Comparison of ENCODE assay signal across 6 cellular contexts in the genomic region with DNA sequence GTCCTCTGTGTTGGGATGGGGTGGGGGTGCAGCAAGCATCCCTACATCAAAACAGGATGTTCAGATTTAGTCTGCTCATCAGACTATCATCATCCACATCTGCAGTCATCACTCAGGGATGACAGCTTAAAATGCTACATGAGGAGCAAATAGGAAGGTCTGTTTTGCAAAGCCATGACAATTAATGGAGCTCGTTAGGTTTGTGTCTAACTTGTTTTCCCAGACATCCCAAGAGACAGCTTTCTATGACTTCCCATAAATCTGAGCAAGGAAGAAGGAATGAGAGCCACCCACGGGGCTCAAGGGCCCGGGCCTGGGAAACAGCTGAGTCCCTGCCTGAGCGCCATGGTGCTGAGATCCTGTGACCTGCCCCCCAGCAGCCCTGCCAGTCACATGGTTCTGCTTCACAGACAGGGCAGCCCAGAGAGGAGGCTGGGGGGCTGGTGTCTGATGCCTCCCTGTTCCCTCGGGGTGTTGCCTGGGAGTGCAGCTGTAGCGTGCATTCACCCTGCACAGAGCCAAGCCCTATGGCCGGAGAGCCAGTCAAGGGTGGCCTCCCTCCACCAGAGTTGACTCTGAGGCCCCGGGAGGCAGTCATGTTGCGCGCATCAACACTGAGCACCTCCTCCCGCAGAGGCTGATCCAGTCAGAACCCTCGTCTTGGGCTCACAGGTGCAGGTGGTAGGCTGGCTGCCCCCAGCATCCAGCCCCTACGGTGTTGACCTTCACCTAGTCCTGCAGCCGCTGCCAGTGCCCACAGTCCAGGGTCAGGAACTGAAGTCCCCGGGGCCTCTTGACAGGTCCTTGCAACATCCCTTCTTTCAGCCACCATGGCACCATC. TPM values are rescaled to one million over a fixed set of nuclear protein-coding genes. Genes with fewer than 3 reads are reported as not detected.
DNase-seq lines count a peak whose midpoint lies in the region; ATAC-seq and TF ChIP-seq lines count a peak whose summit lies in the region.

No MANE protein-coding gene starts in this region.

- H3K27ac ChIP-seq in cardiac muscle cell, result peak overlapping the region; percentile 86

- H3K9me3 Mint-ChIP-seq in activated naive CD8-positive, alpha-beta T cell treated with anti-CD3 and anti-CD28 coated beads for 36 hours, result no peaks in the 10 kb centered on the region
- H3K9me3 Mint-ChIP-seq in activated naive CD8-positive, alpha-beta T cell treated with anti-CD3 and anti-CD28 coated beads, Interleukin-2, amount 50 U/mL, for 24 hours, result no peaks in the 10 kb centered on the region

- H3K27ac Mint-ChIP-seq in activated naive CD8-positive, alpha-beta T cell treated with anti-CD3 and anti-CD28 coated beads for 36 hours, result peak overlapping the region; percentile 26
- no peak overlapping the region for H3K27ac Mint-ChIP-seq in activated naive CD8-positive, alpha-beta T cell treated with anti-CD3 and anti-CD28 coated beads, Interleukin-2, amount 50 U/mL, for 24 hours

- H3K36me3 Mint-ChIP-seq in activated naive CD8-positive, alpha-beta T cell treated with anti-CD3 and anti-CD28 coated beads for 36 hours, result peaks cover 19% of the 10 kb centered on the region
- peaks cover 32% of the 10 kb centered on the region for H3K36me3 Mint-ChIP-seq in activated naive CD8-positive, alpha-beta T cell treated with anti-CD3 and anti-CD28 coated beads, Interleukin-2, amount 50 U/mL, for 24 hours (ENCODE audit: low read depth)

- peaks cover 22% of the 10 kb centered on the region for H3K4me1 ChIP-seq in cardiac muscle cell (ENCODE audit: low read depth)

- DNase-seq in activated naive CD8-positive, alpha-beta T cell treated with anti-CD3 and anti-CD28 coated beads for 36 hours, result no peak
- DNase-seq in activated naive CD8-positive, alpha-beta T cell treated with anti-CD3 and anti-CD28 coated beads, Interleukin-2, amount 50 U/mL, for 24 hours, result no peak
- DNase-seq in cardiac muscle cell (ENCODE audit: low read depth in 1 of 2, low spot score in 1 of 2), result no peak
- peak; percentile 75 for DNase-seq in stromal cell of bone marrow (ENCODE audit: low read depth)
- DNase-seq in COLO829 (ENCODE audit: low spot score), result no peak

- no peak for TF ChIP-seq CTCF in cardiac muscle cell (IDR thresholded peaks at IDR 0.05; ENCODE audit: low read depth, low read length)

- no peak for ATAC-seq in activated naive CD8-positive, alpha-beta T cell treated with anti-CD3 and anti-CD28 coated beads, Interleukin-2, amount 50 U/mL, for 24 hours
- ATAC-seq in HG03457 (IDR thresholded peaks at IDR 0.05; ENCODE audit: unreplicated experiment), result no peak

- H3K4me3 ChIP-seq in cardiac muscle cell, result no peak overlapping the region

- H3K27me3 ChIP-seq in cardiac muscle cell, result no peaks in the 10 kb centered on the region

- no peaks in the 10 kb centered on the region for H3K4me1 Mint-ChIP-seq in activated naive CD8-positive, alpha-beta T cell treated with anti-CD3 and anti-CD28 coated beads for 36 hours
- H3K4me1 Mint-ChIP-seq in activated naive CD8-positive, alpha-beta T cell treated with anti-CD3 and anti-CD28 coated beads, Interleukin-2, amount 50 U/mL, for 24 hours, result peaks cover 5% of the 10 kb centered on the region

- H3K9me3 ChIP-seq in cardiac muscle cell (ENCODE audit: low read depth), result no peaks in the 10 kb centered on the region

- no peak overlapping the region for H3K4me3 Mint-ChIP-seq in activated naive CD8-positive, alpha-beta T cell treated with anti-CD3 and anti-CD28 coated beads for 36 hours
- H3K4me3 Mint-ChIP-seq in activated naive CD8-positive, alpha-beta T cell treated with anti-CD3 and anti-CD28 coated beads, Interleukin-2, amount 50 U/mL, for 24 hours, result no peak overlapping the region

- H3K27me3 Mint-ChIP-seq in activated naive CD8-positive, alpha-beta T cell treated with anti-CD3 and anti-CD28 coated beads for 36 hours, result no peaks in the 10 kb centered on the region
- no peaks in the 10 kb centered on the region for H3K27me3 Mint-ChIP-seq in activated naive CD8-positive, alpha-beta T cell treated with anti-CD3 and anti-CD28 coated beads, Interleukin-2, amount 50 U/mL, for 24 hours

- H3K36me3 ChIP-seq in cardiac muscle cell, result peaks cover 29% of the 10 kb centered on the region

RNA-seq across cellular contexts. Expression of a gene that starts 12.1 kb away (rescaled TPM):
- 1 to 10 TPM; 4.0 to 5.9 TPM for total RNA-seq in activated naive CD8-positive, alpha-beta T cell treated with anti-CD3 and anti-CD28 coated beads for 36 hours
- 18.0 and 46.9 TPM in 2 replicates for total RNA-seq in cardiac muscle cell
- polyA plus RNA-seq in cardiac muscle cell, result 28.9 and 55.3 TPM in 2 replicates

RNA-seq across cellular contexts. Expression of a gene that starts 30.9 kb away (rescaled TPM):
- 1 to 10 TPM; 5.2 to 5.9 TPM for total RNA-seq in activated naive CD8-positive, alpha-beta T cell treated with anti-CD3 and anti-CD28 coated beads for 36 hours
- 27.3 and 28.5 TPM in 2 replicates for total RNA-seq in cardiac muscle cell
- polyA plus RNA-seq in cardiac muscle cell, result 34.2 and 37.9 TPM in 2 replicates

RNA-seq across cellular contexts. Expression of a gene that starts 40.0 kb away (rescaled TPM):
- 10 to 100 TPM; 94.3 to 94.5 TPM for total RNA-seq in activated naive CD8-positive, alpha-beta T cell treated with anti-CD3 and anti-CD28 coated beads for 36 hours
- 147 and 162 TPM in 2 replicates for total RNA-seq in cardiac muscle cell
- polyA plus RNA-seq in cardiac muscle cell, result 170 and 175 TPM in 2 replicates

RNA-seq across cellular contexts. Expression of a gene that starts 54.1 kb away (rescaled TPM):
- total RNA-seq in activated naive CD8-positive, alpha-beta T cell treated with anti-CD3 and anti-CD28 coated beads for 36 hours, result under 1 TPM; 0.44 to 0.64 TPM
- 38.2 and 71.2 TPM in 2 replicates for total RNA-seq in cardiac muscle cell
- 39.0 and 61.1 TPM in 2 replicates for polyA plus RNA-seq in cardiac muscle cell

RNA-seq across cellular contexts. Expression of a gene that starts 59.0 kb away (rescaled TPM):
- 100 to 1,000 TPM; 224 to 241 TPM for total RNA-seq in activated naive CD8-positive, alpha-beta T cell treated with anti-CD3 and anti-CD28 coated beads for 36 hours
- total RNA-seq in cardiac muscle cell, result 77.5 and 216 TPM in 2 replicates
- polyA plus RNA-seq in cardiac muscle cell, result 274 and 324 TPM in 2 replicates
